Comparison of ENCODE assay signal across 8 cellular contexts in the genomic region with DNA sequence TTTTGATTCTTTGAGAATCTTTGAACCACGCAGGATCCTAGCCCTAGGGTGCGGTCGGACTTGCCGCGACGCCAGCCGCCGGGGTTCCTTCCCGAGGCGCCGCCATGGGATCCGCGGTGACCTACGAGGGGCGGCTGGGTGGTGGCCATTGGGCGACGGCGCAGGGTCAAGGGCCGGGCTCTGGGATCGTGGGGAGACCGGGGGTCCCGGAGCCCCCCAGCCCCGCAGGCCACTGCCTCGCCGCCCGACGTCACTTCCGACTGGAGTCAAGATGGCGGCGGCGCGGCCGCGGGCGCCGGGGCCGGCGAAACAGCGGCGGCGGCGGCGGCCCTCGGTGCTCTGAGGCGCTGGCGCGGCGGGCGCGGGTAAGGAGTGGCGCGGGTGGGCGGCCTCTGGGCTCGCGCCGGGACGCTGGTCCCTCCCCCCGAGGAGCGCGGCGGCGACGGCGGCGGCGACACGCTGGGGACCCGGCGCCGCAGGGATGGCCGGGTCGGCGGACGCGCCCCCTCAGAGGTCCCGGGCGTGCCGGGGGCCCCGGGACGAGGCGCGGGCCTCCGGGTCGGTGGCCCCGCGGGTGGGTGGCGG. TPM values are rescaled to one million over a fixed set of nuclear protein-coding genes. Genes with fewer than 3 reads are reported as not detected.
DNase-seq lines count a peak whose midpoint lies in the region; ATAC-seq and TF ChIP-seq lines count a peak whose summit lies in the region.

A gene with protein sequence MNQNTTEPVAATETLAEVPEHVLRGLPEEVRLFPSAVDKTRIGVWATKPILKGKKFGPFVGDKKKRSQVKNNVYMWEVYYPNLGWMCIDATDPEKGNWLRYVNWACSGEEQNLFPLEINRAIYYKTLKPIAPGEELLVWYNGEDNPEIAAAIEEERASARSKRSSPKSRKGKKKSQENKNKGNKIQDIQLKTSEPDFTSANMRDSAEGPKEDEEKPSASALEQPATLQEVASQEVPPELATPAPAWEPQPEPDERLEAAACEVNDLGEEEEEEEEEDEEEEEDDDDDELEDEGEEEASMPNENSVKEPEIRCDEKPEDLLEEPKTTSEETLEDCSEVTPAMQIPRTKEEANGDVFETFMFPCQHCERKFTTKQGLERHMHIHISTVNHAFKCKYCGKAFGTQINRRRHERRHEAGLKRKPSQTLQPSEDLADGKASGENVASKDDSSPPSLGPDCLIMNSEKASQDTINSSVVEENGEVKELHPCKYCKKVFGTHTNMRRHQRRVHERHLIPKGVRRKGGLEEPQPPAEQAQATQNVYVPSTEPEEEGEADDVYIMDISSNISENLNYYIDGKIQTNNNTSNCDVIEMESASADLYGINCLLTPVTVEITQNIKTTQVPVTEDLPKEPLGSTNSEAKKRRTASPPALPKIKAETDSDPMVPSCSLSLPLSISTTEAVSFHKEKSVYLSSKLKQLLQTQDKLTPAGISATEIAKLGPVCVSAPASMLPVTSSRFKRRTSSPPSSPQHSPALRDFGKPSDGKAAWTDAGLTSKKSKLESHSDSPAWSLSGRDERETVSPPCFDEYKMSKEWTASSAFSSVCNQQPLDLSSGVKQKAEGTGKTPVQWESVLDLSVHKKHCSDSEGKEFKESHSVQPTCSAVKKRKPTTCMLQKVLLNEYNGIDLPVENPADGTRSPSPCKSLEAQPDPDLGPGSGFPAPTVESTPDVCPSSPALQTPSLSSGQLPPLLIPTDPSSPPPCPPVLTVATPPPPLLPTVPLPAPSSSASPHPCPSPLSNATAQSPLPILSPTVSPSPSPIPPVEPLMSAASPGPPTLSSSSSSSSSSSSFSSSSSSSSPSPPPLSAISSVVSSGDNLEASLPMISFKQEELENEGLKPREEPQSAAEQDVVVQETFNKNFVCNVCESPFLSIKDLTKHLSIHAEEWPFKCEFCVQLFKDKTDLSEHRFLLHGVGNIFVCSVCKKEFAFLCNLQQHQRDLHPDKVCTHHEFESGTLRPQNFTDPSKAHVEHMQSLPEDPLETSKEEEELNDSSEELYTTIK (N-terminal part only) (plus strand): TSS at position 253 of the 585 bp plus-strand sequence. CDS start 15,418 bp downstream, outside the sequence.

- H3K79me2 ChIP-seq in GM23338 (replicated peaks; ENCODE audit: insufficient read depth), result peaks cover 41% of the 10 kb centered on the region

- H3K9me3 Mint-ChIP-seq in GM23338 (peaks cover 24% of the 10 kb centered on the region), mesothelial cell of epicardium (peaks cover 18% of the 10 kb centered on the region)

- peaks cover 32% of the 10 kb centered on the region for H3K27me3 ChIP-seq in GM23338 (ENCODE audit: insufficient read depth)
- peaks cover 3% of the 10 kb centered on the region for H3K27me3 ChIP-seq in endocrine pancreas (ENCODE audit: control insufficient read depth, insufficient read depth, low read length)

- peaks cover 20% of the 10 kb centered on the region for H3K27me3 Mint-ChIP-seq in GM23338 (ENCODE audit: insufficient read depth, low read depth, poor library complexity)
- H3K27me3 Mint-ChIP-seq in mesothelial cell of epicardium (ENCODE audit: low read depth), result peaks cover 9% of the 10 kb centered on the region

- no peaks in the 10 kb centered on the region for H3F3A ChIP-seq in GM23338 (replicated peaks; ENCODE audit: low read depth)

- peak within 1 kb of the TSS; percentile 97 for H3K4me2 ChIP-seq in GM23338

- H3K4me1 ChIP-seq in GM23338 (ENCODE audit: insufficient read depth) (no peaks in the 10 kb centered on the region; the same call in 1 of the 2 replicates), endocrine pancreas (ENCODE audit: control insufficient read depth, insufficient read depth, low read length) (no peaks in the 10 kb centered on the region)

- H3K4me3 Mint-ChIP-seq in GM23338 (peak within 1 kb of the TSS; percentile 91), mesothelial cell of epicardium (peak within 1 kb of the TSS; percentile 83)

- H3K27ac ChIP-seq in GM23338 (ENCODE audit: low read depth), result no peak within 1 kb of the TSS

- no peaks in the 10 kb centered on the region for H3K36me3 ChIP-seq in GM23338 (ENCODE audit: insufficient read depth)
- H3K36me3 ChIP-seq in endocrine pancreas (ENCODE audit: control insufficient read depth, insufficient read depth, low read length), result no peaks in the 10 kb centered on the region

- peak; percentile 84 for DNase-seq in GM03348 (ENCODE audit: low spot score)
- peak; percentile 55 for DNase-seq in GM23338 (ENCODE audit: low spot score)
- DNase-seq in NCI-H1930 (lab: John Stamatoyannopoulos, UW), result peak; percentile 20 to 31
- DNase-seq in activated CD8-positive, alpha-beta memory T cell treated with anti-CD3 and anti-CD28 coated beads for 1 hour (ENCODE audit: extremely low read depth in 1 of 2, low read depth in 1 of 2), result peak; percentile 6 to 41
- peak; percentile 48 to 66 for DNase-seq in mesothelial cell of epicardium (ENCODE audit: low spot score in 2 of 2, unreplicated experiment in 2 of 2)
- peak; percentile 47 to 50 for DNase-seq in stimulated activated CD8-positive, alpha-beta memory T cell treated with anti-CD3 and anti-CD28 coated beads, Interleukin-15, amount 100 ng/mL, for 48 hours (ENCODE audit: low read depth in 2 of 2)
- no peak for DNase-seq in dedifferentiated amniotic fluid mesenchymal stem cell (ENCODE audit: extremely low spot score)

- H3K4me1 Mint-ChIP-seq in GM23338 (peaks cover 18% of the 10 kb centered on the region; the same call in 2 of the 3 replicates), mesothelial cell of epicardium (peaks cover 40% of the 10 kb centered on the region)

- H3K36me3 Mint-ChIP-seq in GM23338 (ENCODE audit: low read depth) (peaks cover 15% of the 10 kb centered on the region), mesothelial cell of epicardium (peaks cover 11% of the 10 kb centered on the region)

- peaks cover 23% of the 10 kb centered on the region; the same call in 1 of the 2 replicates for H4K20me1 ChIP-seq in GM23338 (replicated peaks; ENCODE audit: insufficient read depth)

- ATAC-seq in GM23338, result peak; percentile 72

- H3K27ac Mint-ChIP-seq in GM23338, result peak within 1 kb of the TSS; percentile 81
- peak within 1 kb of the TSS; percentile 91 for H3K27ac Mint-ChIP-seq in mesothelial cell of epicardium

- no peaks in the 10 kb centered on the region for H3K9me2 ChIP-seq in GM23338 (ENCODE audit: insufficient read depth)

- peak within 1 kb of the TSS; percentile 34 for H3K9ac ChIP-seq in endocrine pancreas (ENCODE audit: control insufficient read depth, insufficient read depth, low read length)

- peak within 1 kb of the TSS; percentile 100 for H2AFZ ChIP-seq in GM23338

- H3K9me3 ChIP-seq in endocrine pancreas (ENCODE audit: control insufficient read depth, low read length), result no peaks in the 10 kb centered on the region

- TF ChIP-seq CTCF in GM23338 (conservative IDR thresholded peaks at IDR 0.05; ENCODE audit: low read depth in 2 of 2) (no peak), mesothelial cell of epicardium (IDR thresholded peaks at IDR 0.05; ENCODE audit: unreplicated experiment) (no peak)

- H3K4me3 ChIP-seq in GM23338 (peak within 1 kb of the TSS; percentile 81), endocrine pancreas (ENCODE audit: control insufficient read depth, insufficient read depth, low read length) (peak within 1 kb of the TSS; percentile 52)

TF ChIP-seq in GM23338, 12 proteins besides CTCF, POLR2A, EP300 and RAD21:
- TF ChIP-seq ZNF331 (CRISPR knock-in tag; IDR thresholded peaks at IDR 0.05; ENCODE audit: low read depth) (no peak), CREB1 (CRISPR knock-in tag; IDR thresholded peaks at IDR 0.05; ENCODE audit: low read depth) (peak; percentile 87)
- TF ChIP-seq, protein P1, sequence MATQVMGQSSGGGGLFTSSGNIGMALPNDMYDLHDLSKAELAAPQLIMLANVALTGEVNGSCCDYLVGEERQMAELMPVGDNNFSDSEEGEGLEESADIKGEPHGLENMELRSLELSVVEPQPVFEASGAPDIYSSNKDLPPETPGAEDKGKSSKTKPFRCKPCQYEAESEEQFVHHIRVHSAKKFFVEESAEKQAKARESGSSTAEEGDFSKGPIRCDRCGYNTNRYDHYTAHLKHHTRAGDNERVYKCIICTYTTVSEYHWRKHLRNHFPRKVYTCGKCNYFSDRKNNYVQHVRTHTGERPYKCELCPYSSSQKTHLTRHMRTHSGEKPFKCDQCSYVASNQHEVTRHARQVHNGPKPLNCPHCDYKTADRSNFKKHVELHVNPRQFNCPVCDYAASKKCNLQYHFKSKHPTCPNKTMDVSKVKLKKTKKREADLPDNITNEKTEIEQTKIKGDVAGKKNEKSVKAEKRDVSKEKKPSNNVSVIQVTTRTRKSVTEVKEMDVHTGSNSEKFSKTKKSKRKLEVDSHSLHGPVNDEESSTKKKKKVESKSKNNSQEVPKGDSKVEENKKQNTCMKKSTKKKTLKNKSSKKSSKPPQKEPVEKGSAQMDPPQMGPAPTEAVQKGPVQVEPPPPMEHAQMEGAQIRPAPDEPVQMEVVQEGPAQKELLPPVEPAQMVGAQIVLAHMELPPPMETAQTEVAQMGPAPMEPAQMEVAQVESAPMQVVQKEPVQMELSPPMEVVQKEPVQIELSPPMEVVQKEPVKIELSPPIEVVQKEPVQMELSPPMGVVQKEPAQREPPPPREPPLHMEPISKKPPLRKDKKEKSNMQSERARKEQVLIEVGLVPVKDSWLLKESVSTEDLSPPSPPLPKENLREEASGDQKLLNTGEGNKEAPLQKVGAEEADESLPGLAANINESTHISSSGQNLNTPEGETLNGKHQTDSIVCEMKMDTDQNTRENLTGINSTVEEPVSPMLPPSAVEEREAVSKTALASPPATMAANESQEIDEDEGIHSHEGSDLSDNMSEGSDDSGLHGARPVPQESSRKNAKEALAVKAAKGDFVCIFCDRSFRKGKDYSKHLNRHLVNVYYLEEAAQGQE (IDR thresholded peaks at IDR 0.05; ENCODE audit: unreplicated experiment), result no peak

RNA-seq across cellular contexts. Expression of the gene that starts here (rescaled TPM):
- 11.6 and 19.5 TPM in 2 replicates for total RNA-seq in GM23338 (2014; rRNA removed; shearing (Covaris generic))
- 28.3 and 28.6 TPM in 2 replicates for polyA plus RNA-seq in GM23338 (2016; fragmentation: Nextera tagmentation; extraction: Ambion mirVana)
- total RNA-seq in mesothelial cell of epicardium, result 59.2 to 61.6 TPM (median 61.3 TPM) in 3 replicates
